ENCODE assay signal across 8 cellular contexts in the genomic region with DNA sequence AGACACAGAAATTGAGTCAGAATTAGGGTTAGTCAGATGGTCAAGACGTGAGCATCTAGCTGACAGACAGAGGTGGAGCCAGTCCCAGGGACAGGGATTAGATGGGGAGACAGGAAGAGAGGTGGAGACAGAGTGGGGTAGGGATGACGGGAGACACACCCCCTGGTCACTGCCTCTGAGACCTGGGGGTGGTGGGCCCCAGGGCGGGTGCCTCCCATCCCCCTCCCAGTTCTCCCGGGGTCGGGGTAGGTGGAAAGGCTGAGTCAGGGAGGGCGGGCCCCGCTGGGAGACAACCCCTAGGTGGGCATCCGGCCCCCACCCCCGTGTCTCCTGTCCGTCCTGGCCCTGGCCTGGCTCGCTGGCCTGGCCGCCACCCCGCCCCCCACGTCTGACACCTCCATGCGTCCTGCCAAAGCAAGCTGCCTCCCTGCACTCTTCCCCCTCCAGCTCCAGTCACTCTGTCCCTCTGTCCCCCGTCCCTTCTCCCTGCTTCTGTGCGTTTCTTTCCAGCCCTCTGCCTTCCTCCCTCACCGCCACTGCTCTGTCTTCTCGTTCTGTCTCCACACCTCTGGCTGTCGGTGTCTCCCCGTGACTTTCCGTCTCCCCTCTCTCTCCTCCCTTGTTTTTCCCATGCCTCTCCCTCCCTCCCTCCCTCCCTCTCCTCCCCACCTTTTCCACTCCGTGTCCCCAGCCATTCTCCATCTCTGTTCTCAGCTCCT. TPM values are rescaled to one million over a fixed set of nuclear protein-coding genes. Genes with fewer than 3 reads are reported as not detected.
A peak's percentile ranks its signal among the peaks of the same experiment; 100 is the strongest.
DNase-seq lines count a peak whose midpoint lies in the region; ATAC-seq and TF ChIP-seq lines count a peak whose summit lies in the region.

No MANE protein-coding gene starts in this region.

- TF ChIP-seq CTCF in Panc1 (IDR thresholded peaks at IDR 0.05) (no peak), dorsolateral prefrontal cortex (IDR thresholded peaks at IDR 0.05 in 54 of 56, conservative IDR thresholded peaks at IDR 0.05 in 2 of 56; ENCODE audit: low read depth in 1 of 56, partially characterized antibody in 56 of 56) (no peak), transverse colon (IDR thresholded peaks at IDR 0.05) (no peak), GM20000 (IDR thresholded peaks at IDR 0.05; ENCODE audit: extremely low read depth, missing control alignments) (no peak)

- H3K27ac ChIP-seq in Panc1 (ENCODE audit: low read length) (peak overlapping the region; percentile 71), dorsolateral prefrontal cortex (peak overlapping the region in 58 of 59 donors; percentile 33 to 94 (median 85)), transverse colon (peak overlapping the region; percentile 78 to 89 (median 83))

- POLR2A ChIA-PET in Panc1 (lab: Charles Lee) = no interaction called here

- ATAC-seq in Panc1 (peak; percentile 64), GM18498 (IDR thresholded peaks at IDR 0.05; ENCODE audit: unreplicated experiment) (no peak)

- H3K4me1 ChIP-seq in Panc1 (ENCODE audit: control insufficient read depth, insufficient read depth, low read length) = peaks cover 51% of the 10 kb centered on the region
- H3K4me1 ChIP-seq in transverse colon = peaks cover 31 to 80% (median 52%) of the 10 kb centered on the region in 4 donors

- H3K27me3 ChIP-seq in Panc1 (ENCODE audit: control insufficient read depth, insufficient read depth, low read length) (no peaks in the 10 kb centered on the region), dorsolateral prefrontal cortex (peaks cover 0 to 12% (median 0%) of the 10 kb centered on the region in 45 donors), transverse colon (peaks cover 20% of the 10 kb centered on the region)

- H3K9me3 ChIP-seq in Panc1 (ENCODE audit: control insufficient read depth, insufficient read depth, low read depth, low read length) (no peaks in the 10 kb centered on the region), transverse colon (no peaks in the 10 kb centered on the region)

- intact Hi-C loops in Panc1 (cut with micrococcal nuclease; ENCODE audit: unreplicated experiment) = no loop called here
- intact Hi-C loops in dorsolateral prefrontal cortex (cut with DNase I) = no loop called here
- intact Hi-C loops in transverse colon (cut with DNase I; ENCODE audit: low total_unique reads) = no loop called here

- no peak for TF ChIP-seq POLR2A in transverse colon (IDR thresholded peaks at IDR 0.05)

- peak overlapping the region in 1 of 2 experiments; percentile 33; a peak in 2 of 4 replicates for H3K4me3 ChIP-seq in Panc1 (ENCODE audit: low read depth in 2 of 2, low read length in 2 of 2)
- peak overlapping the region in 50 of 59 donors; percentile 2 to 57 (median 42) for H3K4me3 ChIP-seq in dorsolateral prefrontal cortex
- H3K4me3 ChIP-seq in transverse colon = peak overlapping the region in 1 of 4 donors; percentile 19

- 9 to 22% methylated on average over 9 to 21 of the region's 23 CpGs for WGBS in transverse colon (ENCODE audit: low coverage in 1 of 2), 2 donors

- in situ Hi-C loops in Panc1 (cut with HindIII; ENCODE audit: low pct_unique_long_range_greater_than_20kb, low sequenced_read_pairs) = no loop called here
- in situ Hi-C loops in transverse colon (cut with MboI; ENCODE audit: low pct_ligation_motif_present in 1 of 4, low pct_unique_long_range_greater_than_20kb in 1 of 4, low sequenced_read_pairs in 3 of 4) = loop anchor here in 1 of 4 donors (25.0 kb wide), 1 partner anchor 237 kb away; no protein-coding TSS in a partner anchor

- no peak for TF ChIP-seq EP300 in transverse colon (IDR thresholded peaks at IDR 0.05; ENCODE audit: low read depth)

- peak; percentile 89 for DNase-seq in EH (ENCODE audit: low read depth)
- no peak for DNase-seq in Panc1 (ENCODE audit: low read depth, low spot score)
- DNase-seq in dorsolateral prefrontal cortex = peak in 1 of 10 donors; percentile 18
- peak; percentile 90 to 94 for DNase-seq in lung microvascular endothelial cell (ENCODE audit: low read depth in 2 of 2)
- DNase-seq in transverse colon = peak; percentile 57
- DNase-seq in activated CD4-positive, CD25-positive, alpha-beta regulatory T cell treated with anti-CD3 and anti-CD28 coated beads, Interleukin-2, amount 50 U/mL, for 72 hours = no peak
- DNase-seq in GM20000 (ENCODE audit: low spot score) = no peak

- CTCF ChIA-PET in Panc1 (lab: Charles Lee) = interaction anchor here (0.7 kb wide), 1 partner anchor 99 kb away, joined by 10 read pairs; no protein-coding TSS in a partner anchor

- H3K36me3 ChIP-seq in Panc1 (ENCODE audit: control insufficient read depth, insufficient read depth, low read length) = no peaks in the 10 kb centered on the region
- H3K36me3 ChIP-seq in transverse colon = peaks cover 0 to 6% (median 0%) of the 10 kb centered on the region in 4 donors

- no TSS peak for BruUV-seq in Panc1 (replicated peaks; lab: Mats Ljungman, UMichigan)

RNA-seq across cellular contexts. Expression of gene CCDC97, which starts 15.1 kb away (rescaled TPM):
- total RNA-seq in Panc1 (2021; ENCODE audit: unreplicated experiment) (25.5 TPM), dorsolateral prefrontal cortex (10 to 100 TPM; 18.1 to 45.4 (median 26.0) TPM), lung microvascular endothelial cell (4.4 and 8.7 TPM in 2 replicates), transverse colon (10 to 100 TPM; 10.1 to 22.4 (median 15.4) TPM)
- 23.1 TPM for polyA plus RNA-seq in Panc1 (2012; ENCODE audit: insufficient read length)

RNA-seq across cellular contexts. Expression of gene TGFB1, which starts 28.6 kb away (rescaled TPM):
- total RNA-seq in Panc1 (2021; ENCODE audit: unreplicated experiment) = 42.6 TPM
- polyA plus RNA-seq in Panc1 (2012; ENCODE audit: insufficient read length) = 57.9 TPM
- total RNA-seq in dorsolateral prefrontal cortex = 10 to 100 TPM in 104 of 120 experiments, 1 to 10 TPM in 16; 4.3 to 34.6 (median 13.8) TPM
- total RNA-seq in lung microvascular endothelial cell = 17.4 and 19.6 TPM in 2 replicates
- 10 to 100 TPM in 2 of 4 donors, 1 to 10 TPM in 2; 4.4 to 30.3 (median 9.7) TPM for total RNA-seq in transverse colon

RNA-seq across cellular contexts. Expression of gene B9D2, which starts 38.9 kb away (rescaled TPM):
- total RNA-seq in Panc1 (2021; ENCODE audit: unreplicated experiment) = 7.1 TPM
- polyA plus RNA-seq in Panc1 (2012; ENCODE audit: insufficient read length) = 9.8 TPM
- total RNA-seq in dorsolateral prefrontal cortex = 10 to 100 TPM in 4 of 120 experiments, 1 to 10 TPM in 116; 3.0 to 12.9 (median 6.6) TPM
- 6.3 and 6.9 TPM in 2 replicates for total RNA-seq in lung microvascular endothelial cell
- 1 to 10 TPM in 2 of 4 donors, not detected in 2; 6.4 to 9.3 TPM for total RNA-seq in transverse colon

RNA-seq across cellular contexts. Expression of gene TMEM91, which starts 51.3 kb away (rescaled TPM):
- total RNA-seq in Panc1 (2021; ENCODE audit: unreplicated experiment) (4.4 TPM), dorsolateral prefrontal cortex (10 to 100 TPM in 118 of 120 experiments, 1 to 10 TPM in 2; 8.6 to 26.9 (median 16.5) TPM), lung microvascular endothelial cell (2.2 and 3.3 TPM in 2 replicates), transverse colon (10 to 100 TPM in 1 of 4 donors, 1 to 10 TPM in 2, not detected in 1; 4.8 to 11.4 (median 9.4) TPM)
- 4.3 TPM for polyA plus RNA-seq in Panc1 (2012; ENCODE audit: insufficient read length)

Comparison
In these comparisons a context has a peak if more than half of its experiments do, and no peak if none do; other contexts are left out.
1. DNase-seq: peak in EH (single experiment), lung microvascular endothelial cell (2 of 2) and transverse colon (single experiment); none in Panc1 (single experiment), activated CD4-positive, CD25-positive, alpha-beta regulatory T cell treated with anti-CD3 and anti-CD28 coated beads, Interleukin-2, amount 50 U/mL, for 72 hours (single experiment) and GM20000 (single experiment).
2. Peak in every context shown above with its lines, with median percentiles within 50 percentile points of each other: H3K27ac ChIP-seq.